Comparison of ENCODE assay signal across 1 cellular context in the genomic region with DNA sequence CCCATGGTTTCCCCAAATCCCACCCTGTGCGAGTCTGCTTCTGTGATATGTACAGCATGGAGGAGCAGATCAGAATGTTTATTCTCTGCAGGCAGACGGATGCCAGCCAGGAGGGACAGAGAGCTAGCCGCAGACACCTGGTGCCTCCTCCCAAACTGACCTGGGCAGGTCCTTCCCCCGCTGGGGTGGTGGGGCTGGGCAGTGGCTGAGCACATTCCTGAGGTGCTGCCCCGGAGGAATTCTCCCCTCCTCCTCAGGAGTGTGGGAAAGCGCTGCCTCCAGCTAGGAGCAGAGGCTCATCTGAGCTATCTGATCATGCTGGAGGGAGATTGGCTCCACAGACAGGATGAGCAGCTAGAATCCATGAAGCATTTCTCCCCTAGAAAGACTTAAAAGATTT.
TF ChIP-seq lines count a peak whose summit lies in the region.

No MANE protein-coding gene starts in this region.

TF ChIP-seq in GM23338, 12 proteins besides CTCF, POLR2A, EP300 and RAD21 (continued from another document):
- TF ChIP-seq ETS1 (IDR thresholded peaks at IDR 0.05) (no peak), EZH2phosphoT487 (IDR thresholded peaks at IDR 0.05; ENCODE audit: unreplicated experiment) (no peak)
